ENCODE assay signal across 2 cellular contexts in the genomic region with DNA sequence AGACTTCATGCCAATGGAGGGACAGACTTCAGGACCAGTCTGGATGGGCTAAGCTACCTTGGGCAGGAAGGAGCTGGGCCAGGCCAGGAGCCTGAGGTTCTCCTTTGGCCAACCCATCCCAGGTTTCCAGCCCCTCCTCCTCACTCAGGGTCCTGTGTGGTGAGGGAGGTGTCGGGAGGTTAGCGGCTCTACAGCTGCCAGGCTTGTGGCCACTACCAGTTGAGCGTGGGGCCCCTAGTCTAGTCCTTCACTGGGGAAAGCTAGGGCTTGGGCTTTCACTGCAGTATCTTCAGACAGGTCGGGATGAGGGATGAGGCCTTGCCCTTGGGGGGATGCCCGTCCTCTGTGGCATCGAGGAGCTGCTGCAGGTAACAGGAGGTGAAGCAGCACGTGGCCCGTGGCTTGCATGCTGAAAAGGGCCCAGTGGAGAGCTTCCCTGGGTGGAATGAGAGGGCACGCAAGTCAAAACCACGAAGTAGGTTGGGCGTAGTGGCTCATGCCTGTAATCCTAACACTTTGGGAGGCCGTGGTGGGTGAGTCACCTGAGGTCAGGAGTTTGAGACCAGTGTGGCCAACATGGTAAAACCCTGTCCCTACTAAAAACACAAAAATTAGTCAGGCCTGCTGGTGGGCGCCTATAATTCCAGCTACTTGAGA.
TF ChIP-seq lines count a peak whose summit lies in the region.

No MANE protein-coding gene starts in this region.

TF ChIP-seq in HepG2, 621 proteins besides CTCF, POLR2A, EP300 and RAD21:
- TF ChIP-seq STAG1 (CRISPR knock-in tag; IDR thresholded peaks at IDR 0.05): no peak
- TF ChIP-seq, protein P1, sequence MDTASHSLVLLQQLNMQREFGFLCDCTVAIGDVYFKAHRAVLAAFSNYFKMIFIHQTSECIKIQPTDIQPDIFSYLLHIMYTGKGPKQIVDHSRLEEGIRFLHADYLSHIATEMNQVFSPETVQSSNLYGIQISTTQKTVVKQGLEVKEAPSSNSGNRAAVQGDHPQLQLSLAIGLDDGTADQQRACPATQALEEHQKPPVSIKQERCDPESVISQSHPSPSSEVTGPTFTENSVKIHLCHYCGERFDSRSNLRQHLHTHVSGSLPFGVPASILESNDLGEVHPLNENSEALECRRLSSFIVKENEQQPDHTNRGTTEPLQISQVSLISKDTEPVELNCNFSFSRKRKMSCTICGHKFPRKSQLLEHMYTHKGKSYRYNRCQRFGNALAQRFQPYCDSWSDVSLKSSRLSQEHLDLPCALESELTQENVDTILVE (CRISPR knock-in tag; IDR thresholded peaks at IDR 0.05): no peak
- TF ChIP-seq, protein P2, sequence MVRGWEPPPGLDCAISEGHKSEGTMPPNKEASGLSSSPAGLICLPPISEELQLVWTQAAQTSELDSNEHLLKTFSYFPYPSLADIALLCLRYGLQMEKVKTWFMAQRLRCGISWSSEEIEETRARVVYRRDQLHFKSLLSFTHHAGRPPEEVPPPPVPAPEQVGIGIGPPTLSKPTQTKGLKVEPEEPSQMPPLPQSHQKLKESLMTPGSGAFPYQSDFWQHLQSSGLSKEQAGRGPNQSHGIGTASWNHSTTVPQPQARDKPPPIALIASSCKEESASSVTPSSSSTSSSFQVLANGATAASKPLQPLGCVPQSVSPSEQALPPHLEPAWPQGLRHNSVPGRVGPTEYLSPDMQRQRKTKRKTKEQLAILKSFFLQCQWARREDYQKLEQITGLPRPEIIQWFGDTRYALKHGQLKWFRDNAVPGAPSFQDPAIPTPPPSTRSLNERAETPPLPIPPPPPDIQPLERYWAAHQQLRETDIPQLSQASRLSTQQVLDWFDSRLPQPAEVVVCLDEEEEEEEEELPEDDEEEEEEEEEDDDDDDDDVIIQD (CRISPR knock-in tag; IDR thresholded peaks at IDR 0.05; ENCODE audit: low read depth): no peak
- TF ChIP-seq, protein P3, sequence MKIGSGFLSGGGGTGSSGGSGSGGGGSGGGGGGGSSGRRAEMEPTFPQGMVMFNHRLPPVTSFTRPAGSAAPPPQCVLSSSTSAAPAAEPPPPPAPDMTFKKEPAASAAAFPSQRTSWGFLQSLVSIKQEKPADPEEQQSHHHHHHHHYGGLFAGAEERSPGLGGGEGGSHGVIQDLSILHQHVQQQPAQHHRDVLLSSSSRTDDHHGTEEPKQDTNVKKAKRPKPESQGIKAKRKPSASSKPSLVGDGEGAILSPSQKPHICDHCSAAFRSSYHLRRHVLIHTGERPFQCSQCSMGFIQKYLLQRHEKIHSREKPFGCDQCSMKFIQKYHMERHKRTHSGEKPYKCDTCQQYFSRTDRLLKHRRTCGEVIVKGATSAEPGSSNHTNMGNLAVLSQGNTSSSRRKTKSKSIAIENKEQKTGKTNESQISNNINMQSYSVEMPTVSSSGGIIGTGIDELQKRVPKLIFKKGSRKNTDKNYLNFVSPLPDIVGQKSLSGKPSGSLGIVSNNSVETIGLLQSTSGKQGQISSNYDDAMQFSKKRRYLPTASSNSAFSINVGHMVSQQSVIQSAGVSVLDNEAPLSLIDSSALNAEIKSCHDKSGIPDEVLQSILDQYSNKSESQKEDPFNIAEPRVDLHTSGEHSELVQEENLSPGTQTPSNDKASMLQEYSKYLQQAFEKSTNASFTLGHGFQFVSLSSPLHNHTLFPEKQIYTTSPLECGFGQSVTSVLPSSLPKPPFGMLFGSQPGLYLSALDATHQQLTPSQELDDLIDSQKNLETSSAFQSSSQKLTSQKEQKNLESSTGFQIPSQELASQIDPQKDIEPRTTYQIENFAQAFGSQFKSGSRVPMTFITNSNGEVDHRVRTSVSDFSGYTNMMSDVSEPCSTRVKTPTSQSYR (CRISPR knock-in tag; IDR thresholded peaks at IDR 0.05; ENCODE audit: borderline replicate concordance): no peak
- TF ChIP-seq, protein P4, sequence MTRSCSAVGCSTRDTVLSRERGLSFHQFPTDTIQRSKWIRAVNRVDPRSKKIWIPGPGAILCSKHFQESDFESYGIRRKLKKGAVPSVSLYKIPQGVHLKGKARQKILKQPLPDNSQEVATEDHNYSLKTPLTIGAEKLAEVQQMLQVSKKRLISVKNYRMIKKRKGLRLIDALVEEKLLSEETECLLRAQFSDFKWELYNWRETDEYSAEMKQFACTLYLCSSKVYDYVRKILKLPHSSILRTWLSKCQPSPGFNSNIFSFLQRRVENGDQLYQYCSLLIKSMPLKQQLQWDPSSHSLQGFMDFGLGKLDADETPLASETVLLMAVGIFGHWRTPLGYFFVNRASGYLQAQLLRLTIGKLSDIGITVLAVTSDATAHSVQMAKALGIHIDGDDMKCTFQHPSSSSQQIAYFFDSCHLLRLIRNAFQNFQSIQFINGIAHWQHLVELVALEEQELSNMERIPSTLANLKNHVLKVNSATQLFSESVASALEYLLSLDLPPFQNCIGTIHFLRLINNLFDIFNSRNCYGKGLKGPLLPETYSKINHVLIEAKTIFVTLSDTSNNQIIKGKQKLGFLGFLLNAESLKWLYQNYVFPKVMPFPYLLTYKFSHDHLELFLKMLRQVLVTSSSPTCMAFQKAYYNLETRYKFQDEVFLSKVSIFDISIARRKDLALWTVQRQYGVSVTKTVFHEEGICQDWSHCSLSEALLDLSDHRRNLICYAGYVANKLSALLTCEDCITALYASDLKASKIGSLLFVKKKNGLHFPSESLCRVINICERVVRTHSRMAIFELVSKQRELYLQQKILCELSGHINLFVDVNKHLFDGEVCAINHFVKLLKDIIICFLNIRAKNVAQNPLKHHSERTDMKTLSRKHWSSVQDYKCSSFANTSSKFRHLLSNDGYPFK (CRISPR knock-in tag; IDR thresholded peaks at IDR 0.05; ENCODE audit: borderline replicate concordance): no peak
- TF ChIP-seq SATB2 (CRISPR knock-in tag; IDR thresholded peaks at IDR 0.05): no peak
- TF ChIP-seq ADNP (CRISPR knock-in tag; IDR thresholded peaks at IDR 0.05): no peak
- no peak for TF ChIP-seq TBX3 (IDR thresholded peaks at IDR 0.05; ENCODE audit: borderline replicate concordance)
- TF ChIP-seq, protein P5, sequence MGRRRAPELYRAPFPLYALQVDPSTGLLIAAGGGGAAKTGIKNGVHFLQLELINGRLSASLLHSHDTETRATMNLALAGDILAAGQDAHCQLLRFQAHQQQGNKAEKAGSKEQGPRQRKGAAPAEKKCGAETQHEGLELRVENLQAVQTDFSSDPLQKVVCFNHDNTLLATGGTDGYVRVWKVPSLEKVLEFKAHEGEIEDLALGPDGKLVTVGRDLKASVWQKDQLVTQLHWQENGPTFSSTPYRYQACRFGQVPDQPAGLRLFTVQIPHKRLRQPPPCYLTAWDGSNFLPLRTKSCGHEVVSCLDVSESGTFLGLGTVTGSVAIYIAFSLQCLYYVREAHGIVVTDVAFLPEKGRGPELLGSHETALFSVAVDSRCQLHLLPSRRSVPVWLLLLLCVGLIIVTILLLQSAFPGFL (CRISPR knock-in tag; IDR thresholded peaks at IDR 0.05): no peak
- TF ChIP-seq CEBPG (CRISPR knock-in tag; IDR thresholded peaks at IDR 0.05): no peak
- TF ChIP-seq TOE1 (CRISPR knock-in tag; IDR thresholded peaks at IDR 0.05): no peak

TF ChIP-seq in WTC11, 78 proteins besides CTCF, POLR2A, EP300 and RAD21:
- TF ChIP-seq ZNF263 (CRISPR knock-in tag; IDR thresholded peaks at IDR 0.05; ENCODE audit: low read depth) (no peak), CBFB (CRISPR knock-in tag; IDR thresholded peaks at IDR 0.05; ENCODE audit: low read depth) (no peak), ELF4 (CRISPR knock-in tag; IDR thresholded peaks at IDR 0.05; ENCODE audit: low read depth) (no peak), TEAD1 (CRISPR knock-in tag; IDR thresholded peaks at IDR 0.05) (no peak), KAT7 (CRISPR knock-in tag; IDR thresholded peaks at IDR 0.05; ENCODE audit: borderline replicate concordance) (no peak)
